In genomic region chr1:18611311-18611710, GRCh38 we compare ENCODE assay signal across 36 cellular contexts. TPM values are rescaled to one million over a fixed set of nuclear protein-coding genes. Genes with fewer than 3 reads are reported as not detected.
"Had no signal": no experiment of that assay in that cellular context is flagged by ENCODE, and none has a peak within 500 bp of the region (broad histone marks: within the 10 kb centered on the region; RNA-seq: fewer than 3 reads in every experiment).

No MANE protein-coding gene starts in this region.

- H3K27ac Mint-ChIP-seq: activated B cell treated with CpG ODN at 0.5 μM for 24 hours; activated CD4-positive, alpha-beta memory T cell treated with anti-CD3 and anti-CD28 coated beads for 36 hours; activated CD4-positive, alpha-beta T cell treated with anti-CD3 and anti-CD28 coated beads, Interleukin-2, amount 10 ng/mL, durations not matched to agents 24 days and 14 days; activated CD8-positive, alpha-beta T cell treated with anti-CD3 and anti-CD28 coated beads for 36 hours; activated naive CD4-positive, alpha-beta T cell treated with anti-CD3 and anti-CD28 coated beads for 36 hours; activated naive CD4-positive, alpha-beta T cell treated with anti-CD3 and anti-CD28 coated beads, Interleukin-2, amount 50 U/mL, for 72 hours; activated naive CD8-positive, alpha-beta T cell treated with anti-CD3 and anti-CD28 coated beads for 36 hours; activated T-cell treated with anti-CD3 and anti-CD28 coated beads, Interleukin-2, amount 50 U/mL, for 72 hours; activated T-helper 1 cell treated with anti-CD3 and anti-CD28 coated beads, Interleukin-12 subunit alpha, Interleukin-12 subunit beta, Interleukin-2, Interleukin-4 antibody, amounts not matched to agents 30 ng/mL and 10 ng/mL and 1 ng/mL, durations not matched to agents 14 hours and 24 hours and 36 hours; activated T-helper 17 cell treated with anti-CD3 and anti-CD28 coated beads, Interleukin-2, amount 50 U/mL, for 72 hours; T-helper 1 cell treated with Interleukin-12 subunit alpha and Interleukin-12 subunit beta and Interleukin-4 antibody, amounts not matched to agents 30 μg/mL and 1 μg/mL, for 36 hours; T-helper 2 cell treated with Interferon-gamma antibody and Interleukin-4, amounts not matched to agents 5 μg/mL and 100 μg/mL, for 36 hours had no signal

- H3K9me3 ChIP-seq: adrenal gland, body of pancreas had no signal

- H3K27me3 ChIP-seq: body of pancreas, brain microvascular endothelial cell had no signal

- H3K4me3 ChIP-seq: adrenal gland, body of pancreas, breast epithelium had no signal

- H3K27ac ChIP-seq: adrenal gland, body of pancreas, brain microvascular endothelial cell, breast epithelium, VCaP had no signal

- DNase-seq: activated B cell treated with CpG ODN at 0.5 μM for 24 hours; activated CD4-positive, alpha-beta memory T cell treated with anti-CD3 and anti-CD28 coated beads for 36 hours; activated CD4-positive, alpha-beta T cell treated with anti-CD3 and anti-CD28 coated beads for 4 hours; activated CD4-positive, alpha-beta T cell treated with anti-CD3 and anti-CD28 coated beads, Interleukin-2, amount 10 ng/mL, durations not matched to agents 24 days and 14 days; activated CD4-positive, alpha-beta T cell treated with anti-CD3 and anti-CD28 coated beads, Interleukin-2, amount 50 U/mL, for 1 hour; activated CD4-positive, alpha-beta T cell treated with anti-CD3 and anti-CD28 coated beads, Interleukin-2, amount 50 U/mL, for 4 hours; activated CD4-positive, CD25-positive, alpha-beta regulatory T cell treated with anti-CD3 and anti-CD28 coated beads, Interleukin-2, amount 50 U/mL, for 72 hours; activated CD8-positive, alpha-beta memory T cell treated with anti-CD3 and anti-CD28 coated beads, Interleukin-2, amount 50 U/mL, for 4 hours; activated CD8-positive, alpha-beta T cell treated with anti-CD3 and anti-CD28 coated beads for 36 hours; activated effector memory CD4-positive, alpha-beta T cell treated with anti-CD3 and anti-CD28 coated beads, Interleukin-2, amount 50 U/mL, for 16 hours; activated gamma-delta T cell treated with Interleukin-2 at 50 U/mL for 16 hours; activated naive CD4-positive, alpha-beta T cell; activated naive CD4-positive, alpha-beta T cell treated with anti-CD3 and anti-CD28 coated beads for 36 hours; activated naive CD4-positive, alpha-beta T cell treated with anti-CD3 and anti-CD28 coated beads, Interleukin-2, amount 50 U/mL, for 16 hours; activated naive CD8-positive, alpha-beta T cell treated with anti-CD3 and anti-CD28 coated beads for 36 hours; activated T-cell treated with anti-CD3 and anti-CD28 coated beads for 4 hours; activated T-cell treated with anti-CD3 and anti-CD28 coated beads, Interleukin-2, amount 50 U/mL, for 1 hour; activated T-cell treated with anti-CD3 and anti-CD28 coated beads, Interleukin-2, amount 50 U/mL, for 4 hours; activated T-cell treated with anti-CD3 and anti-CD28 coated beads, Interleukin-2, amount 50 U/mL, for 72 hours; adrenal gland; amniotic stem cell; body of pancreas; brain microvascular endothelial cell; central memory CD4-positive, alpha-beta T cell; T-helper 2 cell; T-helper 9 cell had no signal

- H3K4me1 Mint-ChIP-seq: activated B cell treated with CpG ODN at 0.5 μM for 24 hours; activated CD4-positive, alpha-beta T cell treated with anti-CD3 and anti-CD28 coated beads, Interleukin-2, amount 10 ng/mL, durations not matched to agents 24 days and 14 days; activated naive CD8-positive, alpha-beta T cell treated with anti-CD3 and anti-CD28 coated beads for 36 hours; activated T-helper 17 cell treated with anti-CD3 and anti-CD28 coated beads, Interleukin-2, amount 50 U/mL, for 72 hours had no signal

- H3K4me1 ChIP-seq: adrenal gland, body of pancreas, breast epithelium had no signal

- H3K4me3 Mint-ChIP-seq: activated B cell treated with CpG ODN at 0.5 μM for 24 hours; activated CD4-positive, alpha-beta memory T cell treated with anti-CD3 and anti-CD28 coated beads for 36 hours; activated CD4-positive, alpha-beta T cell treated with anti-CD3 and anti-CD28 coated beads, Interleukin-2, amount 10 ng/mL, durations not matched to agents 24 days and 14 days; activated CD8-positive, alpha-beta T cell treated with anti-CD3 and anti-CD28 coated beads for 36 hours; activated naive CD4-positive, alpha-beta T cell treated with anti-CD3 and anti-CD28 coated beads for 36 hours; activated naive CD8-positive, alpha-beta T cell treated with anti-CD3 and anti-CD28 coated beads for 36 hours; activated T-cell treated with anti-CD3 and anti-CD28 coated beads, Interleukin-2, amount 50 U/mL, for 4 hours; activated T-cell treated with anti-CD3 and anti-CD28 coated beads, Interleukin-2, amount 50 U/mL, for 72 hours; activated T-helper 1 cell treated with anti-CD3 and anti-CD28 coated beads, Interleukin-12 subunit alpha, Interleukin-12 subunit beta, Interleukin-2, Interleukin-4 antibody, amounts not matched to agents 30 ng/mL and 10 ng/mL and 1 ng/mL, durations not matched to agents 14 hours and 24 hours and 36 hours; activated T-helper 17 cell treated with anti-CD3 and anti-CD28 coated beads, Interleukin-2, amount 50 U/mL, for 72 hours; T-helper 1 cell treated with Interleukin-12 subunit alpha and Interleukin-12 subunit beta and Interleukin-4 antibody, amounts not matched to agents 30 μg/mL and 1 μg/mL, for 36 hours; T-helper 2 cell treated with Interferon-gamma antibody and Interleukin-4, amounts not matched to agents 5 μg/mL and 100 μg/mL, for 36 hours had no signal

- H3K36me3 Mint-ChIP-seq: activated CD4-positive, alpha-beta memory T cell treated with anti-CD3 and anti-CD28 coated beads for 36 hours; activated naive CD4-positive, alpha-beta T cell treated with anti-CD3 and anti-CD28 coated beads, Interleukin-2, amount 50 U/mL, for 72 hours; activated naive CD8-positive, alpha-beta T cell treated with anti-CD3 and anti-CD28 coated beads for 36 hours had no signal

- H3K36me3 ChIP-seq: adrenal gland, brain microvascular endothelial cell, breast epithelium had no signal

- H3K9me3 Mint-ChIP-seq: activated B cell treated with CpG ODN at 0.5 μM for 24 hours; activated CD4-positive, alpha-beta memory T cell treated with anti-CD3 and anti-CD28 coated beads for 36 hours; activated CD4-positive, alpha-beta T cell treated with anti-CD3 and anti-CD28 coated beads, Interleukin-2, amount 10 ng/mL, durations not matched to agents 24 days and 14 days; activated CD8-positive, alpha-beta T cell treated with anti-CD3 and anti-CD28 coated beads for 36 hours; activated naive CD4-positive, alpha-beta T cell treated with anti-CD3 and anti-CD28 coated beads for 36 hours; activated naive CD4-positive, alpha-beta T cell treated with anti-CD3 and anti-CD28 coated beads, Interleukin-2, amount 50 U/mL, for 72 hours; activated naive CD8-positive, alpha-beta T cell treated with anti-CD3 and anti-CD28 coated beads for 36 hours; activated T-cell treated with anti-CD3 and anti-CD28 coated beads, Interleukin-2, amount 50 U/mL, for 72 hours; activated T-helper 1 cell treated with anti-CD3 and anti-CD28 coated beads, Interleukin-12 subunit alpha, Interleukin-12 subunit beta, Interleukin-2, Interleukin-4 antibody, amounts not matched to agents 30 ng/mL and 10 ng/mL and 1 ng/mL, durations not matched to agents 14 hours and 24 hours and 36 hours; activated T-helper 17 cell treated with anti-CD3 and anti-CD28 coated beads, Interleukin-2, amount 50 U/mL, for 72 hours; T-helper 1 cell treated with Interleukin-12 subunit alpha and Interleukin-12 subunit beta and Interleukin-4 antibody, amounts not matched to agents 30 μg/mL and 1 μg/mL, for 36 hours; T-helper 2 cell treated with Interferon-gamma antibody and Interleukin-4, amounts not matched to agents 5 μg/mL and 100 μg/mL, for 36 hours had no signal

RNA-seq across cellular contexts. Expression of gene PAX7, which starts 19.3 kb away (rescaled TPM):
- total RNA-seq: activated B cell treated with CpG ODN at 0.5 μM for 24 hours; activated CD4-positive, alpha-beta memory T cell treated with anti-CD3 and anti-CD28 coated beads for 36 hours; activated CD4-positive, alpha-beta T cell treated with anti-CD3 and anti-CD28 coated beads, Interleukin-2, amount 10 ng/mL, durations not matched to agents 24 days and 14 days; activated CD8-positive, alpha-beta memory T cell treated with anti-CD3 and anti-CD28 coated beads for 36 hours; activated CD8-positive, alpha-beta T cell treated with anti-CD3 and anti-CD28 coated beads for 36 hours; activated naive CD4-positive, alpha-beta T cell treated with anti-CD3 and anti-CD28 coated beads for 36 hours; activated naive CD4-positive, alpha-beta T cell treated with anti-CD3 and anti-CD28 coated beads, Interleukin-2, amount 50 U/mL, for 72 hours; activated naive CD8-positive, alpha-beta T cell treated with anti-CD3 and anti-CD28 coated beads for 36 hours; activated T-cell treated with anti-CD3 and anti-CD28 coated beads, Interleukin-2, amount 50 U/mL, for 4 hours; activated T-cell treated with anti-CD3 and anti-CD28 coated beads, Interleukin-2, amount 50 U/mL, for 72 hours; activated T-helper 1 cell treated with anti-CD3 and anti-CD28 coated beads, Interleukin-12 subunit alpha, Interleukin-12 subunit beta, Interleukin-2, Interleukin-4 antibody, amounts not matched to agents 30 ng/mL and 10 ng/mL and 1 ng/mL, durations not matched to agents 14 hours and 24 hours and 36 hours; activated T-helper 17 cell treated with anti-CD3 and anti-CD28 coated beads, Interleukin-2, amount 50 U/mL, for 72 hours; adrenal gland; aorta; body of pancreas; breast epithelium; cardiac septum had no signal
